In the genomic region with DNA sequence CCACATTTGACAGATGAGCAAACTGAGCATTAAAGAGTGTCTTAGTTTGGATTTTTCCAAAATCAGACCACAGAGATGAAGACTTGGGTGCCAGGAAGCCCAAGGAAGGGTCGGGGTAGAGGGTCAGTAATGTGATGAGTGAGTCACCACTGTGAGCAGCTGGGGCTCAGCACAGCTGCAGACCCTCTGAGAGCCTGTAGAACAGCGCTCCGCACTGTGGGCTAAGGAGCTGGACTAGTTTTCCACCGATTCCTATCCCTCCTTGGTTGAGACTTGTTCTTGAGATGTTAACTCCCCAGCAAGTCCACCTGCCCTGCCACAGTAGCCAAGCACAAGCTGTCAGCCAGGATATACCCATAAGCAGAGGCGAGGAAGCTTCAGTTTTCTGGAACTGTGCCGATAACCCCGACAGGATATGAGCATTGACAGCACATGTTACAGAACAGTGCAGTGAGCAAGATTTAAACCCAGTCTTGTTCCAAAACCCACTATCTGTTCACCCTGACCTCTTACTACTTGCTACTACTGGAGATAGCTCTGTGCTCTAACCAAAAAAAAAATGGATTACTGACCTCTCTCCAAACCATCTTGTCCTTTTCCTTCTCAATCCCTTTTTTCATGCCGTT, we compare ENCODE assay signal across 1 cellular context.
TF ChIP-seq lines count a peak whose summit lies in the region.

No MANE protein-coding gene starts in this region.

TF ChIP-seq in K562, 482 proteins besides CTCF, POLR2A, EP300 and RAD21 (continued from another document):
- TF ChIP-seq, protein P1, sequence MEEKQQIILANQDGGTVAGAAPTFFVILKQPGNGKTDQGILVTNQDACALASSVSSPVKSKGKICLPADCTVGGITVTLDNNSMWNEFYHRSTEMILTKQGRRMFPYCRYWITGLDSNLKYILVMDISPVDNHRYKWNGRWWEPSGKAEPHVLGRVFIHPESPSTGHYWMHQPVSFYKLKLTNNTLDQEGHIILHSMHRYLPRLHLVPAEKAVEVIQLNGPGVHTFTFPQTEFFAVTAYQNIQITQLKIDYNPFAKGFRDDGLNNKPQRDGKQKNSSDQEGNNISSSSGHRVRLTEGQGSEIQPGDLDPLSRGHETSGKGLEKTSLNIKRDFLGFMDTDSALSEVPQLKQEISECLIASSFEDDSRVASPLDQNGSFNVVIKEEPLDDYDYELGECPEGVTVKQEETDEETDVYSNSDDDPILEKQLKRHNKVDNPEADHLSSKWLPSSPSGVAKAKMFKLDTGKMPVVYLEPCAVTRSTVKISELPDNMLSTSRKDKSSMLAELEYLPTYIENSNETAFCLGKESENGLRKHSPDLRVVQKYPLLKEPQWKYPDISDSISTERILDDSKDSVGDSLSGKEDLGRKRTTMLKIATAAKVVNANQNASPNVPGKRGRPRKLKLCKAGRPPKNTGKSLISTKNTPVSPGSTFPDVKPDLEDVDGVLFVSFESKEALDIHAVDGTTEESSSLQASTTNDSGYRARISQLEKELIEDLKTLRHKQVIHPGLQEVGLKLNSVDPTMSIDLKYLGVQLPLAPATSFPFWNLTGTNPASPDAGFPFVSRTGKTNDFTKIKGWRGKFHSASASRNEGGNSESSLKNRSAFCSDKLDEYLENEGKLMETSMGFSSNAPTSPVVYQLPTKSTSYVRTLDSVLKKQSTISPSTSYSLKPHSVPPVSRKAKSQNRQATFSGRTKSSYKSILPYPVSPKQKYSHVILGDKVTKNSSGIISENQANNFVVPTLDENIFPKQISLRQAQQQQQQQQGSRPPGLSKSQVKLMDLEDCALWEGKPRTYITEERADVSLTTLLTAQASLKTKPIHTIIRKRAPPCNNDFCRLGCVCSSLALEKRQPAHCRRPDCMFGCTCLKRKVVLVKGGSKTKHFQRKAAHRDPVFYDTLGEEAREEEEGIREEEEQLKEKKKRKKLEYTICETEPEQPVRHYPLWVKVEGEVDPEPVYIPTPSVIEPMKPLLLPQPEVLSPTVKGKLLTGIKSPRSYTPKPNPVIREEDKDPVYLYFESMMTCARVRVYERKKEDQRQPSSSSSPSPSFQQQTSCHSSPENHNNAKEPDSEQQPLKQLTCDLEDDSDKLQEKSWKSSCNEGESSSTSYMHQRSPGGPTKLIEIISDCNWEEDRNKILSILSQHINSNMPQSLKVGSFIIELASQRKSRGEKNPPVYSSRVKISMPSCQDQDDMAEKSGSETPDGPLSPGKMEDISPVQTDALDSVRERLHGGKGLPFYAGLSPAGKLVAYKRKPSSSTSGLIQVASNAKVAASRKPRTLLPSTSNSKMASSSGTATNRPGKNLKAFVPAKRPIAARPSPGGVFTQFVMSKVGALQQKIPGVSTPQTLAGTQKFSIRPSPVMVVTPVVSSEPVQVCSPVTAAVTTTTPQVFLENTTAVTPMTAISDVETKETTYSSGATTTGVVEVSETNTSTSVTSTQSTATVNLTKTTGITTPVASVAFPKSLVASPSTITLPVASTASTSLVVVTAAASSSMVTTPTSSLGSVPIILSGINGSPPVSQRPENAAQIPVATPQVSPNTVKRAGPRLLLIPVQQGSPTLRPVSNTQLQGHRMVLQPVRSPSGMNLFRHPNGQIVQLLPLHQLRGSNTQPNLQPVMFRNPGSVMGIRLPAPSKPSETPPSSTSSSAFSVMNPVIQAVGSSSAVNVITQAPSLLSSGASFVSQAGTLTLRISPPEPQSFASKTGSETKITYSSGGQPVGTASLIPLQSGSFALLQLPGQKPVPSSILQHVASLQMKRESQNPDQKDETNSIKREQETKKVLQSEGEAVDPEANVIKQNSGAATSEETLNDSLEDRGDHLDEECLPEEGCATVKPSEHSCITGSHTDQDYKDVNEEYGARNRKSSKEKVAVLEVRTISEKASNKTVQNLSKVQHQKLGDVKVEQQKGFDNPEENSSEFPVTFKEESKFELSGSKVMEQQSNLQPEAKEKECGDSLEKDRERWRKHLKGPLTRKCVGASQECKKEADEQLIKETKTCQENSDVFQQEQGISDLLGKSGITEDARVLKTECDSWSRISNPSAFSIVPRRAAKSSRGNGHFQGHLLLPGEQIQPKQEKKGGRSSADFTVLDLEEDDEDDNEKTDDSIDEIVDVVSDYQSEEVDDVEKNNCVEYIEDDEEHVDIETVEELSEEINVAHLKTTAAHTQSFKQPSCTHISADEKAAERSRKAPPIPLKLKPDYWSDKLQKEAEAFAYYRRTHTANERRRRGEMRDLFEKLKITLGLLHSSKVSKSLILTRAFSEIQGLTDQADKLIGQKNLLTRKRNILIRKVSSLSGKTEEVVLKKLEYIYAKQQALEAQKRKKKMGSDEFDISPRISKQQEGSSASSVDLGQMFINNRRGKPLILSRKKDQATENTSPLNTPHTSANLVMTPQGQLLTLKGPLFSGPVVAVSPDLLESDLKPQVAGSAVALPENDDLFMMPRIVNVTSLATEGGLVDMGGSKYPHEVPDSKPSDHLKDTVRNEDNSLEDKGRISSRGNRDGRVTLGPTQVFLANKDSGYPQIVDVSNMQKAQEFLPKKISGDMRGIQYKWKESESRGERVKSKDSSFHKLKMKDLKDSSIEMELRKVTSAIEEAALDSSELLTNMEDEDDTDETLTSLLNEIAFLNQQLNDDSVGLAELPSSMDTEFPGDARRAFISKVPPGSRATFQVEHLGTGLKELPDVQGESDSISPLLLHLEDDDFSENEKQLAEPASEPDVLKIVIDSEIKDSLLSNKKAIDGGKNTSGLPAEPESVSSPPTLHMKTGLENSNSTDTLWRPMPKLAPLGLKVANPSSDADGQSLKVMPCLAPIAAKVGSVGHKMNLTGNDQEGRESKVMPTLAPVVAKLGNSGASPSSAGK (IDR thresholded peaks at IDR 0.05), result peak; percentile 60
- TF ChIP-seq, protein P2, sequence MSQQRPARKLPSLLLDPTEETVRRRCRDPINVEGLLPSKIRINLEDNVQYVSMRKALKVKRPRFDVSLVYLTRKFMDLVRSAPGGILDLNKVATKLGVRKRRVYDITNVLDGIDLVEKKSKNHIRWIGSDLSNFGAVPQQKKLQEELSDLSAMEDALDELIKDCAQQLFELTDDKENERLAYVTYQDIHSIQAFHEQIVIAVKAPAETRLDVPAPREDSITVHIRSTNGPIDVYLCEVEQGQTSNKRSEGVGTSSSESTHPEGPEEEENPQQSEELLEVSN (IDR thresholded peaks at IDR 0.05; ENCODE audit: borderline replicate concordance in 1 of 2, extremely low read depth in 1 of 2, insufficient read depth in 1 of 2, insufficient read length in 1 of 2, low read depth in 1 of 2, low read length in 1 of 2, poor library complexity in 1 of 2, severe bottlenecking in 1 of 2), result peak in 1 of 2 experiments; percentile 32
- TF ChIP-seq, protein P3, sequence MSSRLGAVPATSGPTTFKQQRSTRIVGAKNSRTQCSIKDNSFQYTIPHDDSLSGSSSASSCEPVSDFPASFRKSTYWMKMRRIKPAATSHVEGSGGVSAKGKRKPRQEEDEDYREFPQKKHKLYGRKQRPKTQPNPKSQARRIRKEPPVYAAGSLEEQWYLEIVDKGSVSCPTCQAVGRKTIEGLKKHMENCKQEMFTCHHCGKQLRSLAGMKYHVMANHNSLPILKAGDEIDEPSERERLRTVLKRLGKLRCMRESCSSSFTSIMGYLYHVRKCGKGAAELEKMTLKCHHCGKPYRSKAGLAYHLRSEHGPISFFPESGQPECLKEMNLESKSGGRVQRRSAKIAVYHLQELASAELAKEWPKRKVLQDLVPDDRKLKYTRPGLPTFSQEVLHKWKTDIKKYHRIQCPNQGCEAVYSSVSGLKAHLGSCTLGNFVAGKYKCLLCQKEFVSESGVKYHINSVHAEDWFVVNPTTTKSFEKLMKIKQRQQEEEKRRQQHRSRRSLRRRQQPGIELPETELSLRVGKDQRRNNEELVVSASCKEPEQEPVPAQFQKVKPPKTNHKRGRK (tag; IDR thresholded peaks at IDR 0.05), result no peak
- no peak for TF ChIP-seq ZNF551 (CRISPR knock-in tag; IDR thresholded peaks at IDR 0.05)
- TF ChIP-seq, protein P4, sequence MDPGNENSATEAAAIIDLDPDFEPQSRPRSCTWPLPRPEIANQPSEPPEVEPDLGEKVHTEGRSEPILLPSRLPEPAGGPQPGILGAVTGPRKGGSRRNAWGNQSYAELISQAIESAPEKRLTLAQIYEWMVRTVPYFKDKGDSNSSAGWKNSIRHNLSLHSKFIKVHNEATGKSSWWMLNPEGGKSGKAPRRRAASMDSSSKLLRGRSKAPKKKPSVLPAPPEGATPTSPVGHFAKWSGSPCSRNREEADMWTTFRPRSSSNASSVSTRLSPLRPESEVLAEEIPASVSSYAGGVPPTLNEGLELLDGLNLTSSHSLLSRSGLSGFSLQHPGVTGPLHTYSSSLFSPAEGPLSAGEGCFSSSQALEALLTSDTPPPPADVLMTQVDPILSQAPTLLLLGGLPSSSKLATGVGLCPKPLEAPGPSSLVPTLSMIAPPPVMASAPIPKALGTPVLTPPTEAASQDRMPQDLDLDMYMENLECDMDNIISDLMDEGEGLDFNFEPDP (CRISPR knock-in tag; IDR thresholded peaks at IDR 0.05), result no peak
- TF ChIP-seq, protein P5, sequence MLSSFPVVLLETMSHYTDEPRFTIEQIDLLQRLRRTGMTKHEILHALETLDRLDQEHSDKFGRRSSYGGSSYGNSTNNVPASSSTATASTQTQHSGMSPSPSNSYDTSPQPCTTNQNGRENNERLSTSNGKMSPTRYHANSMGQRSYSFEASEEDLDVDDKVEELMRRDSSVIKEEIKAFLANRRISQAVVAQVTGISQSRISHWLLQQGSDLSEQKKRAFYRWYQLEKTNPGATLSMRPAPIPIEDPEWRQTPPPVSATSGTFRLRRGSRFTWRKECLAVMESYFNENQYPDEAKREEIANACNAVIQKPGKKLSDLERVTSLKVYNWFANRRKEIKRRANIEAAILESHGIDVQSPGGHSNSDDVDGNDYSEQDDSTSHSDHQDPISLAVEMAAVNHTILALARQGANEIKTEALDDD (IDR thresholded peaks at IDR 0.05), result peak; percentile 60; the same call in 1 of the 2 replicates
- peak; percentile 53; the same call in 1 of the 2 replicates for TF ChIP-seq ZBTB7A (IDR thresholded peaks at IDR 0.05; ENCODE audit: borderline replicate concordance, control insufficient read depth, low read depth, low read length)
- TF ChIP-seq, protein P6, sequence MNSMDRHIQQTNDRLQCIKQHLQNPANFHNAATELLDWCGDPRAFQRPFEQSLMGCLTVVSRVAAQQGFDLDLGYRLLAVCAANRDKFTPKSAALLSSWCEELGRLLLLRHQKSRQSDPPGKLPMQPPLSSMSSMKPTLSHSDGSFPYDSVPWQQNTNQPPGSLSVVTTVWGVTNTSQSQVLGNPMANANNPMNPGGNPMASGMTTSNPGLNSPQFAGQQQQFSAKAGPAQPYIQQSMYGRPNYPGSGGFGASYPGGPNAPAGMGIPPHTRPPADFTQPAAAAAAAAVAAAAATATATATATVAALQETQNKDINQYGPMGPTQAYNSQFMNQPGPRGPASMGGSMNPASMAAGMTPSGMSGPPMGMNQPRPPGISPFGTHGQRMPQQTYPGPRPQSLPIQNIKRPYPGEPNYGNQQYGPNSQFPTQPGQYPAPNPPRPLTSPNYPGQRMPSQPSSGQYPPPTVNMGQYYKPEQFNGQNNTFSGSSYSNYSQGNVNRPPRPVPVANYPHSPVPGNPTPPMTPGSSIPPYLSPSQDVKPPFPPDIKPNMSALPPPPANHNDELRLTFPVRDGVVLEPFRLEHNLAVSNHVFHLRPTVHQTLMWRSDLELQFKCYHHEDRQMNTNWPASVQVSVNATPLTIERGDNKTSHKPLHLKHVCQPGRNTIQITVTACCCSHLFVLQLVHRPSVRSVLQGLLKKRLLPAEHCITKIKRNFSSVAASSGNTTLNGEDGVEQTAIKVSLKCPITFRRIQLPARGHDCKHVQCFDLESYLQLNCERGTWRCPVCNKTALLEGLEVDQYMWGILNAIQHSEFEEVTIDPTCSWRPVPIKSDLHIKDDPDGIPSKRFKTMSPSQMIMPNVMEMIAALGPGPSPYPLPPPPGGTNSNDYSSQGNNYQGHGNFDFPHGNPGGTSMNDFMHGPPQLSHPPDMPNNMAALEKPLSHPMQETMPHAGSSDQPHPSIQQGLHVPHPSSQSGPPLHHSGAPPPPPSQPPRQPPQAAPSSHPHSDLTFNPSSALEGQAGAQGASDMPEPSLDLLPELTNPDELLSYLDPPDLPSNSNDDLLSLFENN (IDR thresholded peaks at IDR 0.05; ENCODE audit: low read depth in 2 of 2, low read length in 2 of 2), result no peak
- TF ChIP-seq NCOR1 (IDR thresholded peaks at IDR 0.05), result peak; percentile 24; the same call in 1 of the 2 replicates
- TF ChIP-seq SAFB2 (IDR thresholded peaks at IDR 0.05; ENCODE audit: borderline replicate concordance, low read depth, low read length, severe bottlenecking), result no peak
- no peak for TF ChIP-seq ASH1L (IDR thresholded peaks at IDR 0.05; ENCODE audit: borderline replicate concordance, low read depth, partially characterized antibody)
- no peak for TF ChIP-seq MTA1 (IDR thresholded peaks at IDR 0.05; ENCODE audit: borderline replicate concordance)
- TF ChIP-seq CBFA2T3 (IDR thresholded peaks at IDR 0.05), result peak; percentile 73
- TF ChIP-seq MTF1 (CRISPR knock-in tag; IDR thresholded peaks at IDR 0.05; ENCODE audit: borderline replicate concordance), result no peak
- TF ChIP-seq ESRRA (IDR thresholded peaks at IDR 0.05; ENCODE audit: borderline replicate concordance, low read depth), result no peak
- TF ChIP-seq MEF2D (tag; conservative IDR thresholded peaks at IDR 0.05; ENCODE audit: low read depth), result no peak
- TF ChIP-seq, protein P7, sequence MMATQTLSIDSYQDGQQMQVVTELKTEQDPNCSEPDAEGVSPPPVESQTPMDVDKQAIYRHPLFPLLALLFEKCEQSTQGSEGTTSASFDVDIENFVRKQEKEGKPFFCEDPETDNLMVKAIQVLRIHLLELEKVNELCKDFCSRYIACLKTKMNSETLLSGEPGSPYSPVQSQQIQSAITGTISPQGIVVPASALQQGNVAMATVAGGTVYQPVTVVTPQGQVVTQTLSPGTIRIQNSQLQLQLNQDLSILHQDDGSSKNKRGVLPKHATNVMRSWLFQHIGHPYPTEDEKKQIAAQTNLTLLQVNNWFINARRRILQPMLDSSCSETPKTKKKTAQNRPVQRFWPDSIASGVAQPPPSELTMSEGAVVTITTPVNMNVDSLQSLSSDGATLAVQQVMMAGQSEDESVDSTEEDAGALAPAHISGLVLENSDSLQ (IDR thresholded peaks at IDR 0.05), result peak; percentile 40; the same call in 1 of the 2 replicates
- peak; percentile 46 for TF ChIP-seq NFIC (IDR thresholded peaks at IDR 0.05)
- TF ChIP-seq TAF9B (IDR thresholded peaks at IDR 0.05; ENCODE audit: partially characterized antibody), result no peak
- TF ChIP-seq TEAD4 (IDR thresholded peaks at IDR 0.05; ENCODE audit: low read length), result peak; percentile 50; the same call in 1 of the 2 replicates
- TF ChIP-seq TEAD4 (CRISPR knock-in tag; IDR thresholded peaks at IDR 0.05; ENCODE audit: borderline replicate concordance), result no peak
- TF ChIP-seq MEIS2 (IDR thresholded peaks at IDR 0.05; ENCODE audit: partially characterized antibody), result peak; percentile 51
